Comparison of ENCODE assay signal across 1 cellular context in the genomic region with DNA sequence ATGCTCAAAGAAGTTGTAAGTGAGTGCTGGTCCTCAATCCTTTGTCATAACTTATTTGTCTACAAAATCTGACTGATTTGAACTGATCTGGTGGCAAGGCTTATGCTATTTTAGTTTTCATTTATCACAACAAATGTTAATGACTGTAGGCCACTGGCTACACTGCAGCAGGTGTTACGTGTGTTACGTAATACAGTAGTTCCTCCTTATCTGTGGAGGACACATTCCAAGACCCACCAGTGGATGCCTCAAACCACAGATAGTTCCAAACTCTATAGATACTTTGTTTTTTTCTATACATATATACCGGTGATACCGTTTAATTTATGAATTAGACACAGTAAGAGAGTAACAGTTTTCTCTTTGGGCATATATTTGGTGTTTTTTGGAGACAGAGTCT.
TF ChIP-seq lines count a peak whose summit lies in the region.

No MANE protein-coding gene starts in this region.

TF ChIP-seq in K562, 482 proteins besides CTCF, POLR2A, EP300 and RAD21 (continued from another document and continues in another):
- TF ChIP-seq MLX (CRISPR knock-in tag; conservative IDR thresholded peaks at IDR 0.05) (no peak), TOE1 (IDR thresholded peaks at IDR 0.05; ENCODE audit: borderline replicate concordance) (no peak), TOE1 (CRISPR knock-in tag; IDR thresholded peaks at IDR 0.05; ENCODE audit: borderline replicate concordance, low read depth) (no peak), ZNF830 (CRISPR knock-in tag; IDR thresholded peaks at IDR 0.05) (no peak), NEUROD1 (IDR thresholded peaks at IDR 0.05; ENCODE audit: borderline replicate concordance, low read depth, low read length, partially characterized antibody) (no peak), ZNF175 (CRISPR knock-in tag; IDR thresholded peaks at IDR 0.05; ENCODE audit: low read depth) (0 out of 2 replicates have a peak, but pooled peaks have one; percentile 28), CXXC5 (CRISPR knock-in tag; IDR thresholded peaks at IDR 0.05) (0 out of 2 replicates have a peak, but pooled peaks have one; percentile 29), CREM (IDR thresholded peaks at IDR 0.05; ENCODE audit: low read depth) (peak; percentile 17; the same call in 1 of the 2 replicates), SUPT5H (IDR thresholded peaks at IDR 0.05) (no peak), ZNF316 (IDR thresholded peaks at IDR 0.05) (no peak), ZNF431 (CRISPR knock-in tag; IDR thresholded peaks at IDR 0.05) (no peak), DACH1 (IDR thresholded peaks at IDR 0.05; ENCODE audit: partially characterized antibody) (no peak), JUND (IDR thresholded peaks at IDR 0.05; ENCODE audit: borderline replicate concordance, low read depth, low read length) (peak; percentile 41; the same call in 1 of the 2 replicates), JUND (tag; IDR thresholded peaks at IDR 0.05; ENCODE audit: borderline replicate concordance, low read depth, low read length) (peak; percentile 21; the same call in 1 of the 3 replicates), TAF1 (IDR thresholded peaks at IDR 0.05; ENCODE audit: control insufficient read depth, extremely low read depth, insufficient read depth, low read length, severe bottlenecking) (no peak), CEBPB (tag; IDR thresholded peaks at IDR 0.05) (peak; percentile 94), MAZ (CRISPR knock-in tag; conservative IDR thresholded peaks at IDR 0.05 in 1 of 2, IDR thresholded peaks at IDR 0.05 in 1 of 2) (no peak), MTA3 (IDR thresholded peaks at IDR 0.05; ENCODE audit: borderline replicate concordance) (no peak), SLC30A9 (CRISPR knock-in tag; IDR thresholded peaks at IDR 0.05) (no peak), GTF2A2 (tag; IDR thresholded peaks at IDR 0.05) (no peak), KLF10 (CRISPR knock-in tag; IDR thresholded peaks at IDR 0.05) (no peak), SP2 (IDR thresholded peaks at IDR 0.05; ENCODE audit: extremely low read depth, low read depth, low read length, poor library complexity, severe bottlenecking) (no peak), ESRRA (IDR thresholded peaks at IDR 0.05; ENCODE audit: borderline replicate concordance, low read depth) (peak; percentile 55; the same call in 1 of the 2 replicates), TRIM24 (IDR thresholded peaks at IDR 0.05) (peak in 1 of 2 experiments; percentile 59; a peak in 2 of 4 replicates), KLF16 (IDR thresholded peaks at IDR 0.05) (peak; percentile 52; the same call in 1 of the 2 replicates), ARID1B (IDR thresholded peaks at IDR 0.05) (peak; percentile 68), ETV6 (IDR thresholded peaks at IDR 0.05; ENCODE audit: borderline replicate concordance in 1 of 2, low read depth in 2 of 2, low read length in 1 of 2) (no peak), ETV6 (CRISPR knock-in tag; IDR thresholded peaks at IDR 0.05; ENCODE audit: borderline replicate concordance) (no peak), CHAMP1 (IDR thresholded peaks at IDR 0.05) (no peak), MED1 (CRISPR knock-in tag; IDR thresholded peaks at IDR 0.05; ENCODE audit: borderline replicate concordance) (no peak), CBX1 (IDR thresholded peaks at IDR 0.05; ENCODE audit: low read depth) (no peak), MTA2 (IDR thresholded peaks at IDR 0.05; ENCODE audit: low read depth) (peak; percentile 45; the same call in 1 of the 2 replicates), TEAD4 (IDR thresholded peaks at IDR 0.05; ENCODE audit: low read length) (peak; percentile 89), TEAD4 (CRISPR knock-in tag; IDR thresholded peaks at IDR 0.05; ENCODE audit: borderline replicate concordance) (no peak), TAL1 (IDR thresholded peaks at IDR 0.05) (peak; percentile 75), ZEB2 (IDR thresholded peaks at IDR 0.05) (peak; percentile 74; the same call in 1 of the 2 replicates), HINFP (tag; conservative IDR thresholded peaks at IDR 0.05; ENCODE audit: low read depth) (no peak), CTBP1 (IDR thresholded peaks at IDR 0.05; ENCODE audit: borderline replicate concordance) (peak; percentile 53), MXI1 (IDR thresholded peaks at IDR 0.05; ENCODE audit: low read depth, low read length) (no peak), ZC3H4 (CRISPR knock-in tag; IDR thresholded peaks at IDR 0.05; ENCODE audit: borderline replicate concordance) (no peak), MIER1 (IDR thresholded peaks at IDR 0.05; ENCODE audit: low read depth) (no peak), MYNN (IDR thresholded peaks at IDR 0.05) (no peak), MYNN (CRISPR knock-in tag; IDR thresholded peaks at IDR 0.05) (no peak), NCOR1 (IDR thresholded peaks at IDR 0.05) (peak; percentile 26; the same call in 1 of the 2 replicates), TARDBP (IDR thresholded peaks at IDR 0.05) (no peak), BCLAF1 (IDR thresholded peaks at IDR 0.05; ENCODE audit: borderline replicate concordance in 1 of 2, control insufficient read depth in 1 of 2, low read depth in 2 of 2, low read length in 1 of 2) (no peak), JUN (IDR thresholded peaks at IDR 0.05; ENCODE audit: borderline replicate concordance, low read depth, low read length) (0 out of 2 replicates have a peak, but pooled peaks have one; percentile 14), JUN (CRISPR knock-in tag; IDR thresholded peaks at IDR 0.05; ENCODE audit: borderline replicate concordance) (no peak), CEBPG (CRISPR knock-in tag; IDR thresholded peaks at IDR 0.05) (peak; percentile 68; the same call in 1 of the 2 replicates), CEBPG (tag; conservative IDR thresholded peaks at IDR 0.05 in 1 of 2, IDR thresholded peaks at IDR 0.05 in 1 of 2) (peak; percentile 63 to 78), SNRNP70 (optimal IDR thresholded peaks at IDR 0.05; ENCODE audit: low read depth, low read length) (no peak), ZNF224 (CRISPR knock-in tag; IDR thresholded peaks at IDR 0.05) (no peak), TSC22D4 (tag; IDR thresholded peaks at IDR 0.05) (no peak), CBX5 (IDR thresholded peaks at IDR 0.05; ENCODE audit: borderline replicate concordance, low read depth) (no peak), PYGO2 (tag; IDR thresholded peaks at IDR 0.05) (no peak), ZNF57 (CRISPR knock-in tag; IDR thresholded peaks at IDR 0.05) (no peak), NR3C1 (CRISPR knock-in tag; IDR thresholded peaks at IDR 0.05) (no peak), MEIS2 (IDR thresholded peaks at IDR 0.05; ENCODE audit: partially characterized antibody) (no peak), TEAD1 (CRISPR knock-in tag; IDR thresholded peaks at IDR 0.05) (peak; percentile 78 to 84), SNAPC5 (CRISPR knock-in tag; IDR thresholded peaks at IDR 0.05) (no peak), PPARD (CRISPR knock-in tag; IDR thresholded peaks at IDR 0.05) (no peak)
- TF ChIP-seq, protein P1, sequence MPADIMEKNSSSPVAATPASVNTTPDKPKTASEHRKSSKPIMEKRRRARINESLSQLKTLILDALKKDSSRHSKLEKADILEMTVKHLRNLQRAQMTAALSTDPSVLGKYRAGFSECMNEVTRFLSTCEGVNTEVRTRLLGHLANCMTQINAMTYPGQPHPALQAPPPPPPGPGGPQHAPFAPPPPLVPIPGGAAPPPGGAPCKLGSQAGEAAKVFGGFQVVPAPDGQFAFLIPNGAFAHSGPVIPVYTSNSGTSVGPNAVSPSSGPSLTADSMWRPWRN (IDR thresholded peaks at IDR 0.05; ENCODE audit: low read depth), result 0 out of 2 replicates have a peak, but pooled peaks have one; percentile 40
- TF ChIP-seq, protein P2, sequence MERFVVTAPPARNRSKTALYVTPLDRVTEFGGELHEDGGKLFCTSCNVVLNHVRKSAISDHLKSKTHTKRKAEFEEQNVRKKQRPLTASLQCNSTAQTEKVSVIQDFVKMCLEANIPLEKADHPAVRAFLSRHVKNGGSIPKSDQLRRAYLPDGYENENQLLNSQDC (CRISPR knock-in tag; IDR thresholded peaks at IDR 0.05), result no peak
- TF ChIP-seq, protein P3, sequence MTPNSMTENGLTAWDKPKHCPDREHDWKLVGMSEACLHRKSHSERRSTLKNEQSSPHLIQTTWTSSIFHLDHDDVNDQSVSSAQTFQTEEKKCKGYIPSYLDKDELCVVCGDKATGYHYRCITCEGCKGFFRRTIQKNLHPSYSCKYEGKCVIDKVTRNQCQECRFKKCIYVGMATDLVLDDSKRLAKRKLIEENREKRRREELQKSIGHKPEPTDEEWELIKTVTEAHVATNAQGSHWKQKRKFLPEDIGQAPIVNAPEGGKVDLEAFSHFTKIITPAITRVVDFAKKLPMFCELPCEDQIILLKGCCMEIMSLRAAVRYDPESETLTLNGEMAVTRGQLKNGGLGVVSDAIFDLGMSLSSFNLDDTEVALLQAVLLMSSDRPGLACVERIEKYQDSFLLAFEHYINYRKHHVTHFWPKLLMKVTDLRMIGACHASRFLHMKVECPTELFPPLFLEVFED (CRISPR knock-in tag; conservative IDR thresholded peaks at IDR 0.05), result no peak
- TF ChIP-seq, protein P4, sequence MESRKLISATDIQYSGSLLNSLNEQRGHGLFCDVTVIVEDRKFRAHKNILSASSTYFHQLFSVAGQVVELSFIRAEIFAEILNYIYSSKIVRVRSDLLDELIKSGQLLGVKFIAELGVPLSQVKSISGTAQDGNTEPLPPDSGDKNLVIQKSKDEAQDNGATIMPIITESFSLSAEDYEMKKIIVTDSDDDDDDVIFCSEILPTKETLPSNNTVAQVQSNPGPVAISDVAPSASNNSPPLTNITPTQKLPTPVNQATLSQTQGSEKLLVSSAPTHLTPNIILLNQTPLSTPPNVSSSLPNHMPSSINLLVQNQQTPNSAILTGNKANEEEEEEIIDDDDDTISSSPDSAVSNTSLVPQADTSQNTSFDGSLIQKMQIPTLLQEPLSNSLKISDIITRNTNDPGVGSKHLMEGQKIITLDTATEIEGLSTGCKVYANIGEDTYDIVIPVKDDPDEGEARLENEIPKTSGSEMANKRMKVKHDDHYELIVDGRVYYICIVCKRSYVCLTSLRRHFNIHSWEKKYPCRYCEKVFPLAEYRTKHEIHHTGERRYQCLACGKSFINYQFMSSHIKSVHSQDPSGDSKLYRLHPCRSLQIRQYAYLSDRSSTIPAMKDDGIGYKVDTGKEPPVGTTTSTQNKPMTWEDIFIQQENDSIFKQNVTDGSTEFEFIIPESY (CRISPR knock-in tag; IDR thresholded peaks at IDR 0.05), result no peak
- TF ChIP-seq, protein P5, sequence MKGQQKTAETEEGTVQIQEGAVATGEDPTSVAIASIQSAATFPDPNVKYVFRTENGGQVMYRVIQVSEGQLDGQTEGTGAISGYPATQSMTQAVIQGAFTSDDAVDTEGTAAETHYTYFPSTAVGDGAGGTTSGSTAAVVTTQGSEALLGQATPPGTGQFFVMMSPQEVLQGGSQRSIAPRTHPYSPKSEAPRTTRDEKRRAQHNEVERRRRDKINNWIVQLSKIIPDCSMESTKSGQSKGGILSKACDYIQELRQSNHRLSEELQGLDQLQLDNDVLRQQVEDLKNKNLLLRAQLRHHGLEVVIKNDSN (CRISPR knock-in tag; IDR thresholded peaks at IDR 0.05), result no peak
